ENCODE assay signal across 8 cellular contexts in the genomic region with DNA sequence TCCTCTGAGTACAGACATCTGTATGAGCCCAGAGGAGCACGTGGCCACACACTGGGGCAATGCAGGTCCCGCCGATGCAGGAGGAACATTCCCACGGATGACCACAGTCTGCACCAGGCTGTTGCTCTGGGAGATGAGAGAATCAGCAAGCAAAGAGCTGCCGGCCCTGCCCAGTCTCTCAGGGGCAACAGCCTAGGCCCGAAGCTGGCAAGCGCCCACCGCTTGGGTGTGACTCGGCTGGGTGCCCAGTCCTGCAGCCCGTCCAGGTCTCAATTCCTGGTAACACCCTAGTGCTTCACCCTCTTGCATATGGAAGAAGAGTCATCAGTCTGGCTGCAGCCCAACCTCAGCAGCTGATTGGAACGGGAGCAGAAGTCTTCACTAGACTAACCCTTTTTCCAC.
DNase-seq lines count a peak whose midpoint lies in the region; ATAC-seq and TF ChIP-seq lines count a peak whose summit lies in the region.

No MANE protein-coding gene starts in this region.

- no peaks in the 10 kb centered on the region for H3K36me3 ChIP-seq in stomach

- DNase-seq in cerebellar cortex (ENCODE audit: low spot score) (peak; percentile 3), iris pigment epithelial cell (ENCODE audit: low read depth) (peak; percentile 57), stomach (peak; percentile 71), NCI-H146 treated with DMSO at 0.1 percent for 48 hours (lab: John Stamatoyannopoulos, UW; ENCODE audit: unreplicated experiment) (no peak)

- TF ChIP-seq EP300 in Ishikawa (IDR thresholded peaks at IDR 0.05; ENCODE audit: borderline replicate concordance) (no peak; the same call in 1 of the 2 replicates), stomach (IDR thresholded peaks at IDR 0.05) (no peak)

- no peaks in the 10 kb centered on the region for H3K9me3 ChIP-seq in stomach

- no peaks in the 10 kb centered on the region for H3K27me3 ChIP-seq in stomach

- TF ChIP-seq CTCF in stomach (IDR thresholded peaks at IDR 0.05), result no peak

- H3K27ac ChIP-seq in stomach, result peak overlapping the region in 1 of 5 donors; percentile 42

- intact Hi-C loops in stomach (cut with DNase I; ENCODE audit: low total_unique reads), result no loop called here

- 23 to 43% (median 27%) methylated on average over 11 of the region's 11 CpGs for WGBS in stomach, 5 donors

- TF ChIP-seq POLR2A in stomach (IDR thresholded peaks at IDR 0.05), result no peak

- no peak overlapping the region for H3K4me3 ChIP-seq in stomach

- no peak for TF ChIP-seq RAD21 in Ishikawa (IDR thresholded peaks at IDR 0.05; ENCODE audit: low read depth)

- peaks cover 4 to 30% (median 14%) of the 10 kb centered on the region in 4 donors for H3K4me1 ChIP-seq in stomach

- ATAC-seq in HG03135 (IDR thresholded peaks at IDR 0.05; ENCODE audit: unreplicated experiment) (no peak), GM18858 (IDR thresholded peaks at IDR 0.05; ENCODE audit: unreplicated experiment) (no peak), HG03565 (IDR thresholded peaks at IDR 0.05; ENCODE audit: unreplicated experiment) (no peak)

TF ChIP-seq in Ishikawa, 13 proteins besides CTCF, POLR2A, EP300 and RAD21:
- peak; percentile 80 for TF ChIP-seq NFIC (IDR thresholded peaks at IDR 0.05)
- TF ChIP-seq, protein P1, sequence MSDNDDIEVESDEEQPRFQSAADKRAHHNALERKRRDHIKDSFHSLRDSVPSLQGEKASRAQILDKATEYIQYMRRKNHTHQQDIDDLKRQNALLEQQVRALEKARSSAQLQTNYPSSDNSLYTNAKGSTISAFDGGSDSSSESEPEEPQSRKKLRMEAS (IDR thresholded peaks at IDR 0.05), result no peak
